ENCODE assay signal across 2 cellular contexts in genomic region chr19:53908106-53908932, GRCh38.
A peak's percentile ranks its signal among the peaks of the same experiment; 100 is the strongest.
TF ChIP-seq lines count a peak whose summit lies in the region.

No MANE protein-coding gene starts in this region.

TF ChIP-seq in GM23338, 12 proteins besides CTCF, POLR2A, EP300 and RAD21 (continued from another document):
- TF ChIP-seq ZNF462 (CRISPR knock-in tag; IDR thresholded peaks at IDR 0.05): no peak

TF ChIP-seq in SK-N-SH, 30 proteins besides CTCF, POLR2A, EP300 and RAD21 (continued from another document):
- TF ChIP-seq, protein P1, sequence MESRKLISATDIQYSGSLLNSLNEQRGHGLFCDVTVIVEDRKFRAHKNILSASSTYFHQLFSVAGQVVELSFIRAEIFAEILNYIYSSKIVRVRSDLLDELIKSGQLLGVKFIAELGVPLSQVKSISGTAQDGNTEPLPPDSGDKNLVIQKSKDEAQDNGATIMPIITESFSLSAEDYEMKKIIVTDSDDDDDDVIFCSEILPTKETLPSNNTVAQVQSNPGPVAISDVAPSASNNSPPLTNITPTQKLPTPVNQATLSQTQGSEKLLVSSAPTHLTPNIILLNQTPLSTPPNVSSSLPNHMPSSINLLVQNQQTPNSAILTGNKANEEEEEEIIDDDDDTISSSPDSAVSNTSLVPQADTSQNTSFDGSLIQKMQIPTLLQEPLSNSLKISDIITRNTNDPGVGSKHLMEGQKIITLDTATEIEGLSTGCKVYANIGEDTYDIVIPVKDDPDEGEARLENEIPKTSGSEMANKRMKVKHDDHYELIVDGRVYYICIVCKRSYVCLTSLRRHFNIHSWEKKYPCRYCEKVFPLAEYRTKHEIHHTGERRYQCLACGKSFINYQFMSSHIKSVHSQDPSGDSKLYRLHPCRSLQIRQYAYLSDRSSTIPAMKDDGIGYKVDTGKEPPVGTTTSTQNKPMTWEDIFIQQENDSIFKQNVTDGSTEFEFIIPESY (IDR thresholded peaks at IDR 0.05; ENCODE audit: borderline replicate concordance, low read depth): no peak
- TF ChIP-seq TEAD4 (IDR thresholded peaks at IDR 0.05; ENCODE audit: borderline replicate concordance, insufficient read depth): no peak
- no peak for TF ChIP-seq FOXJ3 (CRISPR knock-in tag; IDR thresholded peaks at IDR 0.05)
- no peak for TF ChIP-seq FOSL2 (IDR thresholded peaks at IDR 0.05; ENCODE audit: borderline replicate concordance, low read depth)
- no peak for TF ChIP-seq RXRA (IDR thresholded peaks at IDR 0.05; ENCODE audit: borderline replicate concordance, low read depth)
- TF ChIP-seq GABPA (IDR thresholded peaks at IDR 0.05; ENCODE audit: low read depth): peak; percentile 29
- TF ChIP-seq CHD2 (IDR thresholded peaks at IDR 0.05; ENCODE audit: low read length, partially characterized antibody): peak; percentile 92
